28 cellular contexts compared by ENCODE assay signal in the genomic region with DNA sequence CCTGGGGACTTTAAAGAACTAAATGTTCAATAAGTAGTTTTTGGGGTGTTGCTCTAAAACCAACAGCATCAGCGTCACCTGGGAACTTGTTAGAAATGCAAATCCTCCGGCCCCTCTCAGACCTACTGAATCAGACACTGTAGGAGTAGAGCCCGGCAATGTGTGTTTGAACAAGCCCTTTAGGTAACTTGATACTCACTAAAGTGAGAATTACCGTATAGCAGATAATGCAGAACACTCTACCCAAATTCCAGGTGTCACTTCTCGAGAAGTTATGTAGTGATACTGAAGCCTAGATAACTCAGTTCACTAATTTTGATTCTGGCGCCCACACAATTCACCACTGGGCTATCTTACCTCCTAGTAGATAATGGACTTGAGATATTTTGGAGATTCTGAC. TPM values are rescaled to one million over a fixed set of nuclear protein-coding genes. Genes with fewer than 3 reads are reported as not detected.
DNase-seq lines count a peak whose midpoint lies in the region; ATAC-seq, FAIRE-seq and TF ChIP-seq lines count a peak whose summit lies in the region.
"Had no signal": no experiment of that assay in that cellular context is flagged by ENCODE, and none has a peak within 500 bp of the region (broad histone marks: within the 10 kb centered on the region; RNA-seq: fewer than 3 reads in every experiment).

No MANE protein-coding gene starts in this region.

- TF ChIP-seq CTCF in GM23338 (conservative IDR thresholded peaks at IDR 0.05; ENCODE audit: low read depth in 2 of 2) (no peak), epithelial cell of esophagus (IDR thresholded peaks at IDR 0.05; ENCODE audit: insufficient read depth, low read depth, low read length, missing control alignments) (no peak)

- no peaks in the 10 kb centered on the region for H3K9me2 ChIP-seq in GM23338 (ENCODE audit: insufficient read depth)
- H3K9me2 ChIP-seq: SK-N-SH had no signal

- no peaks in the 10 kb centered on the region for H3K79me2 ChIP-seq in GM23338 (replicated peaks; ENCODE audit: insufficient read depth)

- no peaks in the 10 kb centered on the region for H3K4me1 Mint-ChIP-seq in GM23338
- no peaks in the 10 kb centered on the region for H3K4me1 Mint-ChIP-seq in activated naive CD8-positive, alpha-beta T cell treated with anti-CD3 and anti-CD28 coated beads for 36 hours
- H3K4me1 Mint-ChIP-seq: CD4-positive, CD25-positive, alpha-beta regulatory T cell had no signal

- no peaks in the 10 kb centered on the region for H3K27me3 ChIP-seq in GM23338 (ENCODE audit: insufficient read depth)
- H3K27me3 ChIP-seq: BE2C had no signal

- no peak overlapping the region for H3K4me3 Mint-ChIP-seq in GM23338
- H3K4me3 Mint-ChIP-seq in activated naive CD8-positive, alpha-beta T cell treated with anti-CD3 and anti-CD28 coated beads for 36 hours = no peak overlapping the region
- H3K4me3 Mint-ChIP-seq: CD4-positive, CD25-positive, alpha-beta regulatory T cell; T-helper 1 cell treated with Interleukin-12 subunit alpha and Interleukin-12 subunit beta and Interleukin-4 antibody, amounts not matched to agents 30 μg/mL and 1 μg/mL, for 36 hours had no signal

- DNase-seq in NCI-H1105 treated with DMSO at 0.1 percent for 48 hours (lab: John Stamatoyannopoulos, UW) (peak; percentile 15), NCI-H1105 (lab: John Stamatoyannopoulos, UW) (no peak), GM23338 (ENCODE audit: low spot score) (peak; percentile 10), NCI-H526 treated with DMSO at 0.1 percent for 48 hours (lab: John Stamatoyannopoulos, UW) (peak; percentile 82), epithelial cell of esophagus (ENCODE audit: low read depth) (peak; percentile 22), activated T-cell treated with anti-CD3 and anti-CD28 coated beads for 4 hours (no peak), HTR-8/SVneo (ENCODE audit: insufficient read length, low spot score) (no peak)
- DNase-seq in activated naive CD8-positive, alpha-beta T cell treated with anti-CD3 and anti-CD28 coated beads for 36 hours = no peak
- DNase-seq: 8988T; ACHN; BE2C; CD4-positive, CD25-positive, alpha-beta regulatory T cell; DMS79 treated with DMSO at 0.1 percent for 48 hours; GF-D8; H7; Karpas-422; NCI-H1092; NCI-H1436 treated with DMSO at 0.1 percent for 48 hours; NCI-H187 treated with DMSO at 0.1 percent for 48 hours; NCI-H82; NK-92 treated with Interleukin-12 subunit alpha and Interleukin-12 subunit beta, amount 100 ng/mL, for 24 hours; PC-3; SK-N-SH; SW 1271 had no signal

- no peaks in the 10 kb centered on the region for H3K36me3 Mint-ChIP-seq in GM23338 (ENCODE audit: low read depth)
- H3K36me3 Mint-ChIP-seq in activated naive CD8-positive, alpha-beta T cell treated with anti-CD3 and anti-CD28 coated beads for 36 hours = no peaks in the 10 kb centered on the region
- H3K36me3 Mint-ChIP-seq: CD4-positive, CD25-positive, alpha-beta regulatory T cell had no signal

- no peak for FAIRE-seq in HTR-8/SVneo (lab: Jason Lieb, UNC)
- FAIRE-seq: GM12891, HepG2 had no signal

- no peak overlapping the region for H3K27ac Mint-ChIP-seq in GM23338
- no peak overlapping the region for H3K27ac Mint-ChIP-seq in activated naive CD8-positive, alpha-beta T cell treated with anti-CD3 and anti-CD28 coated beads for 36 hours
- H3K27ac Mint-ChIP-seq: CD4-positive, CD25-positive, alpha-beta regulatory T cell; T-helper 1 cell treated with Interleukin-12 subunit alpha and Interleukin-12 subunit beta and Interleukin-4 antibody, amounts not matched to agents 30 μg/mL and 1 μg/mL, for 36 hours had no signal

- H4K20me1 ChIP-seq in GM23338 (replicated peaks; ENCODE audit: insufficient read depth) = no peaks in the 10 kb centered on the region

- peaks cover 3% of the 10 kb centered on the region for H3K27me3 Mint-ChIP-seq in GM23338 (ENCODE audit: insufficient read depth, low read depth, poor library complexity)
- no peaks in the 10 kb centered on the region for H3K27me3 Mint-ChIP-seq in activated naive CD8-positive, alpha-beta T cell treated with anti-CD3 and anti-CD28 coated beads for 36 hours

- H2AFZ ChIP-seq in GM23338 = no peak overlapping the region

- peak; percentile 39; the same call in 1 of the 3 replicates for ATAC-seq in GM23338
- ATAC-seq: HepG2, PC-3 had no signal

- H3F3A ChIP-seq in GM23338 (replicated peaks; ENCODE audit: low read depth) = no peaks in the 10 kb centered on the region

- H3K9me3 Mint-ChIP-seq in GM23338 = no peaks in the 10 kb centered on the region
- no peaks in the 10 kb centered on the region for H3K9me3 Mint-ChIP-seq in activated naive CD8-positive, alpha-beta T cell treated with anti-CD3 and anti-CD28 coated beads for 36 hours
- H3K9me3 Mint-ChIP-seq: CD4-positive, CD25-positive, alpha-beta regulatory T cell; T-helper 1 cell treated with Interleukin-12 subunit alpha and Interleukin-12 subunit beta and Interleukin-4 antibody, amounts not matched to agents 30 μg/mL and 1 μg/mL, for 36 hours had no signal

- H3K4me2 ChIP-seq in GM23338 = no peak overlapping the region
- H3K4me2 ChIP-seq: SK-N-SH had no signal

- no peaks in the 10 kb centered on the region for H3K36me3 ChIP-seq in GM23338 (ENCODE audit: insufficient read depth)
- H3K36me3 ChIP-seq: BE2C had no signal

- no peak overlapping the region for H3K4me3 ChIP-seq in GM23338
- H3K4me3 ChIP-seq in epithelial cell of esophagus (ENCODE audit: low read length) = no peak overlapping the region

- no peaks in the 10 kb centered on the region for H3K4me1 ChIP-seq in GM23338 (ENCODE audit: insufficient read depth)

- no peak overlapping the region for H3K27ac ChIP-seq in GM23338 (ENCODE audit: low read depth)

TF ChIP-seq in GM23338, 12 proteins besides CTCF, POLR2A, EP300 and RAD21:
- TF ChIP-seq POLR2AphosphoS5 (IDR thresholded peaks at IDR 0.05; ENCODE audit: low read depth) = no peak

RNA-seq across cellular contexts. Expression of a gene that starts 3.7 kb away (rescaled TPM):
- total RNA-seq in GM23338 (2014; rRNA removed; shearing (Covaris generic)) = not detected in 2 replicates
- polyA plus RNA-seq in GM23338 (2016; fragmentation: Nextera tagmentation; extraction: Ambion mirVana) = not detected in 2 replicates
- not detected for total RNA-seq in activated naive CD8-positive, alpha-beta T cell treated with anti-CD3 and anti-CD28 coated beads for 36 hours
- total RNA-seq: CD4-positive, CD25-positive, alpha-beta regulatory T cell; H7; HepG2; HT-29; PC-3 had no signal
- polyA plus RNA-seq: CD4-positive, CD25-positive, alpha-beta regulatory T cell had no signal

Comparison
In these comparisons a context has a peak if more than half of its experiments do, and no peak if none do; other contexts are left out.
1. DNase-seq: peak in NCI-H1105 treated with DMSO at 0.1 percent for 48 hours (single experiment), GM23338 (single experiment), NCI-H526 treated with DMSO at 0.1 percent for 48 hours (single experiment) and epithelial cell of esophagus (single experiment); none in NCI-H1105 (single experiment), activated naive CD8-positive, alpha-beta T cell treated with anti-CD3 and anti-CD28 coated beads for 36 hours (single experiment), activated T-cell treated with anti-CD3 and anti-CD28 coated beads for 4 hours (single experiment) and HTR-8/SVneo (single experiment).